Comparison of ENCODE assay signal across 22 cellular contexts in the genomic region with DNA sequence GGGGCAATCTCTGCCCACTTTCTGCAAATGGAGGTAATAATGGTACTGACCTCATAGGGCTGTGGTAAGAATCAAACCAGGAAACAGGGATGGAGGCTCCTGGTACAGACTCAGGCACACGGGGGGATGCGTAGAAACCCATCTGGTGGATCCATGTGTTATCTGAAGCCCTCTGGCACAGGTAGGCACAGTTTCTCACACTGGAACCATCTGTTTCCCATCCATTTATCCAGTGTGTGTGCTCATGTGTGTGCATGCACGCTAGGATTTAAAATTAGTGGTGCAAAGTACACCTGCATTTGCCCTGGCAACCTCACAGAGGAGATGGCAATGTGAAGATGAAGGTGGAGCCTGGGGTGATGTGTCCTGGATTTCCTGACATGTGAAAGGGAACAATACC.
A peak's percentile ranks its signal among the peaks of the same experiment; 100 is the strongest.
DNase-seq lines count a peak whose midpoint lies in the region; ATAC-seq and TF ChIP-seq lines count a peak whose summit lies in the region.
"Had no signal": no experiment of that assay in that cellular context is flagged by ENCODE, and none has a peak within 500 bp of the region (broad histone marks: within the 10 kb centered on the region; RNA-seq: fewer than 3 reads in every experiment).

No MANE protein-coding gene starts in this region.

- H3K27me3 Mint-ChIP-seq in natural killer cell (ENCODE audit: low read depth in 2 of 2): no peaks in the 10 kb centered on the region
- H3K27me3 Mint-ChIP-seq in natural killer cell treated with Interleukin-12 subunit alpha and Interleukin-12 subunit beta and Interleukin-15 and Interleukin-18, amount 100 ng/mL, for 72 hours: no peaks in the 10 kb centered on the region
- H3K27me3 Mint-ChIP-seq in glutamatergic neuron (ENCODE audit: unreplicated experiment): peaks cover 6% of the 10 kb centered on the region
- H3K27me3 Mint-ChIP-seq: IgD-negative memory B cell had no signal

- TF ChIP-seq EP300 in transverse colon (IDR thresholded peaks at IDR 0.05; ENCODE audit: low read depth): no peak

- no peak for TF ChIP-seq CTCF in natural killer cell (IDR thresholded peaks at IDR 0.05)
- no peak for TF ChIP-seq CTCF in glutamatergic neuron (IDR thresholded peaks at IDR 0.05; ENCODE audit: partially characterized antibody, unreplicated experiment)
- TF ChIP-seq CTCF in transverse colon (IDR thresholded peaks at IDR 0.05): no peak

- H3K4me1 ChIP-seq in transverse colon: no peaks in the 10 kb centered on the region

- H3K4me1 Mint-ChIP-seq in natural killer cell (peaks cover 18 to 40% of the 10 kb centered on the region in 2 donors), glutamatergic neuron (ENCODE audit: low read depth, unreplicated experiment) (peaks cover 12% of the 10 kb centered on the region)
- peaks cover 4 to 12% of the 10 kb centered on the region in 2 donors for H3K4me1 Mint-ChIP-seq in natural killer cell treated with Interleukin-12 subunit alpha and Interleukin-12 subunit beta and Interleukin-15 and Interleukin-18, amount 100 ng/mL, for 72 hours (ENCODE audit: low read depth in 2 of 2)

- no peaks in the 10 kb centered on the region for H3K27me3 ChIP-seq in transverse colon

- H3K36me3 Mint-ChIP-seq in natural killer cell: peaks cover 11% of the 10 kb centered on the region
- H3K36me3 Mint-ChIP-seq in natural killer cell treated with Interleukin-12 subunit alpha and Interleukin-12 subunit beta and Interleukin-15 and Interleukin-18, amount 100 ng/mL, for 72 hours: peaks cover 6% of the 10 kb centered on the region
- H3K36me3 Mint-ChIP-seq in glutamatergic neuron (ENCODE audit: unreplicated experiment): peaks cover 6% of the 10 kb centered on the region

- no peak for TF ChIP-seq POLR2A in transverse colon (IDR thresholded peaks at IDR 0.05)

- ATAC-seq in natural killer cell: no peak
- ATAC-seq in natural killer cell treated with Interleukin-12 subunit alpha and Interleukin-12 subunit beta and Interleukin-15 and Interleukin-18, amount 100 ng/mL, for 72 hours: no peak
- ATAC-seq in GM21367 (IDR thresholded peaks at IDR 0.05; ENCODE audit: unreplicated experiment): no peak
- ATAC-seq: GM12878, Panc1 had no signal

- peak overlapping the region; percentile 26 to 47 for H3K27ac Mint-ChIP-seq in natural killer cell
- no peak overlapping the region for H3K27ac Mint-ChIP-seq in natural killer cell treated with Interleukin-12 subunit alpha and Interleukin-12 subunit beta and Interleukin-15 and Interleukin-18, amount 100 ng/mL, for 72 hours
- peak overlapping the region; percentile 83 for H3K27ac Mint-ChIP-seq in glutamatergic neuron (ENCODE audit: unreplicated experiment)
- H3K27ac Mint-ChIP-seq: IgD-negative memory B cell had no signal

- intact Hi-C loops in natural killer cell (cut with micrococcal nuclease): no loop called here
- intact Hi-C loops in transverse colon (cut with DNase I; ENCODE audit: low total_unique reads): no loop called here

- H3K4me3 ChIP-seq in transverse colon: no peak overlapping the region
- H3K4me3 ChIP-seq: GM12878 had no signal

- no peak overlapping the region for H3K4me3 Mint-ChIP-seq in natural killer cell
- no peak overlapping the region for H3K4me3 Mint-ChIP-seq in natural killer cell treated with Interleukin-12 subunit alpha and Interleukin-12 subunit beta and Interleukin-15 and Interleukin-18, amount 100 ng/mL, for 72 hours
- H3K4me3 Mint-ChIP-seq in glutamatergic neuron (ENCODE audit: unreplicated experiment): no peak overlapping the region

- in situ Hi-C loops in transverse colon (cut with MboI; ENCODE audit: low pct_ligation_motif_present in 1 of 4, low pct_unique_long_range_greater_than_20kb in 1 of 4, low sequenced_read_pairs in 3 of 4): loop anchor here in 1 of 4 donors (25.0 kb wide), 1 partner anchor 586 kb away; no protein-coding TSS in a partner anchor

- peaks cover 0 to 45% (median 10%) of the 10 kb centered on the region in 4 donors for H3K36me3 ChIP-seq in transverse colon

- no peak overlapping the region for H3K27ac ChIP-seq in transverse colon
- H3K27ac ChIP-seq: KMS-11, RWPE1 had no signal

- DNase-seq in natural killer cell (no peak), NCI-H2171 treated with DMSO at 0.1 percent for 48 hours (lab: John Stamatoyannopoulos, UW) (peak; percentile 84), glutamatergic neuron (no peak), Ammon's horn (ENCODE audit: low spot score) (no peak), NCI-H1105 treated with DMSO at 0.1 percent for 48 hours (lab: John Stamatoyannopoulos, UW) (no peak), transverse colon (no peak)
- DNase-seq in natural killer cell treated with Interleukin-12 subunit alpha and Interleukin-12 subunit beta and Interleukin-15 and Interleukin-18, amount 100 ng/mL, for 72 hours (ENCODE audit: low spot score): no peak
- DNase-seq: 8988T, ACHN, GDM1, MM.1S, NCI-H1417, NCI-H187 treated with DMSO at 0.1 percent for 48 hours, NCI-H2107, NCI-H526, SHP77 had no signal

- WGBS in transverse colon (ENCODE audit: low coverage in 1 of 2), 2 donors: 92% methylated on average over 3 of the region's 3 CpGs; no CpG with 5 or more reads in 1 of the 2 donors

- H3K9me3 Mint-ChIP-seq in natural killer cell: no peaks in the 10 kb centered on the region
- H3K9me3 Mint-ChIP-seq in natural killer cell treated with Interleukin-12 subunit alpha and Interleukin-12 subunit beta and Interleukin-15 and Interleukin-18, amount 100 ng/mL, for 72 hours: no peaks in the 10 kb centered on the region
- H3K9me3 Mint-ChIP-seq in glutamatergic neuron (ENCODE audit: unreplicated experiment): peaks cover 21% of the 10 kb centered on the region
- H3K9me3 Mint-ChIP-seq: IgD-negative memory B cell had no signal

- no peaks in the 10 kb centered on the region for H3K9me3 ChIP-seq in transverse colon

Comparison
In these comparisons a context has a peak if more than half of its experiments do, and no peak if none do; other contexts are left out.
1. H3K27ac Mint-ChIP-seq: peak in natural killer cell (2 of 2) and glutamatergic neuron (single experiment); none in natural killer cell treated with Interleukin-12 subunit alpha and Interleukin-12 subunit beta and Interleukin-15 and Interleukin-18, amount 100 ng/mL, for 72 hours (0 of 2).